ENCODE assay signal across 8 cellular contexts in genomic region chr17:68457539-68458259, GRCh38. TPM values are rescaled to one million over a fixed set of nuclear protein-coding genes. Genes with fewer than 3 reads are reported as not detected.
A peak's percentile ranks its signal among the peaks of the same experiment; 100 is the strongest.
DNase-seq lines count a peak whose midpoint lies in the region; ATAC-seq and TF ChIP-seq lines count a peak whose summit lies in the region.

No MANE protein-coding gene starts in this region.

- H3K9ac ChIP-seq in smooth muscle cell (ENCODE audit: low read depth) = peak overlapping the region; percentile 44

- peaks cover 19% of the 10 kb centered on the region for H3F3A ChIP-seq in smooth muscle cell (ENCODE audit: low read depth)

- H3K27ac ChIP-seq in A673 (ENCODE audit: low read depth, low read length, poor library complexity, severe bottlenecking) = no peak overlapping the region
- H3K27ac ChIP-seq in smooth muscle cell (ENCODE audit: low read depth) = peak overlapping the region; percentile 65

- no peak for TF ChIP-seq CTCF in A673 (conservative IDR thresholded peaks at IDR 0.05; ENCODE audit: low read depth, low read length)
- no peak for TF ChIP-seq CTCF in WI38 (IDR thresholded peaks at IDR 0.05; ENCODE audit: low read depth, low read length)
- no peak for TF ChIP-seq CTCF in cardiac fibroblast (IDR thresholded peaks at IDR 0.05; ENCODE audit: low read depth, low read length)
- TF ChIP-seq CTCF in smooth muscle cell (IDR thresholded peaks at IDR 0.05; ENCODE audit: borderline replicate concordance, insufficient read depth, poor library complexity, severe bottlenecking) = no peak

- H3K36me3 ChIP-seq in A673 (ENCODE audit: insufficient read depth, low read length, poor library complexity, severe bottlenecking) (no peaks in the 10 kb centered on the region), smooth muscle cell (ENCODE audit: low read depth) (no peaks in the 10 kb centered on the region)

- peaks cover 37% of the 10 kb centered on the region for H4K20me1 ChIP-seq in smooth muscle cell (ENCODE audit: low read depth)

- ATAC-seq in GM18868 (IDR thresholded peaks at IDR 0.05; ENCODE audit: unreplicated experiment) (peak; percentile 76), HG03103 (IDR thresholded peaks at IDR 0.05; ENCODE audit: low read depth, unreplicated experiment) (peak; percentile 70)

- DNase-seq in A673 (ENCODE audit: low spot score) (peak; percentile 98), NCI-H2171 treated with DMSO at 0.1 percent for 48 hours (lab: John Stamatoyannopoulos, UW) (peak; percentile 95), cardiac fibroblast (ENCODE audit: low read depth in 2 of 2) (peak; percentile 98 to 99), iPS-NIHi7 (ENCODE audit: extremely low spot score) (peak; percentile 97), smooth muscle cell (lab: John Stamatoyannopoulos, UW; ENCODE audit: unreplicated experiment) (peak; percentile 97)

- H3K27me3 ChIP-seq in A673 (replicated peaks; ENCODE audit: insufficient read depth, low read depth, low read length, poor library complexity) (peaks cover 20% of the 10 kb centered on the region), smooth muscle cell (ENCODE audit: low read depth) (no peaks in the 10 kb centered on the region)

- intact Hi-C loops in A673 (cut with micrococcal nuclease; ENCODE audit: unreplicated experiment) = loop anchor here (10.0 kb wide), 1 partner anchor 63 kb away; no protein-coding TSS in a partner anchor

- CTCF ChIA-PET in A673 (lab: Charles Lee) = interaction anchor here (0.6 to 1.8 kb wide), 4 partner anchors 22 to 515 kb away, joined by 3 to 4 read pairs (median 3); no protein-coding TSS in a partner anchor

- H3K4me1 ChIP-seq in A673 (ENCODE audit: insufficient read depth, low read length, poor library complexity, severe bottlenecking) = peaks cover 13% of the 10 kb centered on the region
- peaks cover 1% of the 10 kb centered on the region for H3K4me1 ChIP-seq in smooth muscle cell (ENCODE audit: low read depth)

- H3K79me2 ChIP-seq in smooth muscle cell (ENCODE audit: low read depth) = peaks cover 30% of the 10 kb centered on the region

- peak overlapping the region; percentile 22 for H2AFZ ChIP-seq in smooth muscle cell (ENCODE audit: low read depth)

- POLR2A ChIA-PET in A673 (lab: Charles Lee; ENCODE audit: low non-redundant PET) = interaction anchor here (0.6 kb wide), 1 partner anchor 11 kb away, joined by 4 read pairs; no protein-coding TSS in a partner anchor

- H3K9me3 ChIP-seq in A673 (ENCODE audit: low read depth, low read length, poor library complexity, severe bottlenecking) (no peaks in the 10 kb centered on the region), smooth muscle cell (replicated peaks; ENCODE audit: low read depth) (no peaks in the 10 kb centered on the region)

- H3K4me3 ChIP-seq in A673 (ENCODE audit: low read depth, low read length, poor library complexity, severe bottlenecking) = peak overlapping the region; percentile 43
- peak overlapping the region; percentile 83 for H3K4me3 ChIP-seq in WI38 (ENCODE audit: low read depth, low read length)
- H3K4me3 ChIP-seq in cardiac fibroblast (replicated peaks in 1 of 2; ENCODE audit: low read depth in 2 of 2, low read length in 2 of 2) = peak overlapping the region; percentile 56 to 87
- peak overlapping the region; percentile 54 for H3K4me3 ChIP-seq in smooth muscle cell

- H3K4me2 ChIP-seq in smooth muscle cell = peak overlapping the region; percentile 83

- BruUV-seq in A673 (replicated peaks; lab: Mats Ljungman, UMichigan) = no TSS peak

- 2% methylated on average over 34 of the region's 54 CpGs for WGBS in smooth muscle cell (ENCODE audit: low lambda C conversion rate)

RNA-seq across cellular contexts. Expression of gene WIPI1, which starts 0.4 kb away (rescaled TPM):
- total RNA-seq in A673 (2021) = 0.43 and 1.2 TPM in 2 replicates
- 177 and 196 TPM in 2 replicates for total RNA-seq in smooth muscle cell
- polyA plus RNA-seq in smooth muscle cell = 169 and 188 TPM in 2 replicates

RNA-seq across cellular contexts. Expression of gene PRKAR1A, which starts 54.5 kb away (rescaled TPM):
- total RNA-seq in A673 (2021) (168 and 183 TPM in 2 replicates), smooth muscle cell (340 and 393 TPM in 2 replicates)
- polyA plus RNA-seq in smooth muscle cell = 274 and 302 TPM in 2 replicates

Comparison
In these comparisons a context has a peak if more than half of its experiments do, and no peak if none do; other contexts are left out.
1. RNA of gene WIPI1, which starts 0.4 kb away (total RNA-seq): 177 to 196 TPM in smooth muscle cell; 0.43 to 1.2 TPM in A673; every median in the first group is over 10 times any median in the second.
2. Peak in every context shown above with its lines, with median percentiles within 50 percentile points of each other: DNase-seq and H3K4me3 ChIP-seq.